In genomic region chr10:132591166-132591971, GRCh38 we compare ENCODE assay signal across 12 cellular contexts. TPM values are rescaled to one million over a fixed set of nuclear protein-coding genes. Genes with fewer than 3 reads are reported as not detected.
DNase-seq lines count a peak whose midpoint lies in the region; ATAC-seq and TF ChIP-seq lines count a peak whose summit lies in the region.
"Had no signal": no experiment of that assay in that cellular context is flagged by ENCODE, and none has a peak within 500 bp of the region (broad histone marks: within the 10 kb centered on the region; RNA-seq: fewer than 3 reads in every experiment).

No MANE protein-coding gene starts in this region.

- H3K4me3 ChIP-seq in right lobe of liver, result peak overlapping the region in 2 of 3 donors; percentile 4 to 32
- no peak overlapping the region for H3K4me3 ChIP-seq in urinary bladder (ENCODE audit: low read depth, low read length)
- H3K4me3 ChIP-seq: BLaER1, spleen had no signal

- peaks cover 81% of the 10 kb centered on the region for H3K4me1 Mint-ChIP-seq in activated naive CD4-positive, alpha-beta T cell treated with anti-CD3 and anti-CD28 coated beads for 36 hours (ENCODE audit: low read depth)
- H3K4me1 Mint-ChIP-seq in CD4-positive, alpha-beta T cell (ENCODE audit: low read depth), result peaks cover 87% of the 10 kb centered on the region
- H3K4me1 Mint-ChIP-seq in activated CD4-positive, alpha-beta T cell treated with anti-CD3 and anti-CD28 coated beads for 36 hours, result peaks cover 70% of the 10 kb centered on the region

- 58% methylated on average over 15 of the region's 22 CpGs for WGBS in right lobe of liver (ENCODE audit: insufficient coverage, low coverage, low lambda C conversion rate, missing lambda C conversion rate)
- WGBS in urinary bladder, result 71% methylated on average over 22 of the region's 22 CpGs

- ATAC-seq in right lobe of liver, result peak; percentile 80 to 84 (median 83)
- no peak for ATAC-seq in CD4-positive, alpha-beta T cell (ENCODE audit: poor library complexity)
- no peak for ATAC-seq in activated CD4-positive, alpha-beta T cell treated with anti-CD3 and anti-CD28 coated beads for 36 hours
- ATAC-seq: activated CD4-positive, CD25-positive, alpha-beta regulatory T cell treated with anti-CD3 and anti-CD28 coated beads, Interleukin-2, amount 50 U/mL, for 24 hours had no signal

- H3K27me3 ChIP-seq in right lobe of liver, result no peaks in the 10 kb centered on the region
- H3K27me3 ChIP-seq in CD4-positive, alpha-beta T cell (ENCODE audit: control insufficient read depth, insufficient read depth, low read length), result no peaks in the 10 kb centered on the region
- H3K27me3 ChIP-seq: BLaER1, spleen had no signal

- intact Hi-C loops in activated naive CD4-positive, alpha-beta T cell treated with anti-CD3 and anti-CD28 coated beads for 36 hours (cut with micrococcal nuclease), result no loop called here
- intact Hi-C loops in right lobe of liver (cut with DNase I), result no loop called here
- intact Hi-C loops in CD4-positive, alpha-beta T cell (cut with DNase I, micrococcal nuclease), result no loop called here
- intact Hi-C loops in activated CD4-positive, alpha-beta T cell treated with anti-CD3 and anti-CD28 coated beads for 36 hours (cut with DNase I, micrococcal nuclease), result no loop called here

- H3K9me3 ChIP-seq in right lobe of liver, result no peaks in the 10 kb centered on the region
- no peaks in the 10 kb centered on the region for H3K9me3 ChIP-seq in CD4-positive, alpha-beta T cell (ENCODE audit: control insufficient read depth, low read length)
- H3K9me3 ChIP-seq: BLaER1, spleen had no signal

- no peak for TF ChIP-seq CTCF in right lobe of liver (IDR thresholded peaks at IDR 0.05)
- TF ChIP-seq CTCF in CD4-positive, alpha-beta T cell (IDR thresholded peaks at IDR 0.05), result no peak

- H3K36me3 ChIP-seq in right lobe of liver, result no peaks in the 10 kb centered on the region
- H3K36me3 ChIP-seq in urinary bladder (ENCODE audit: insufficient read depth), result no peaks in the 10 kb centered on the region
- H3K36me3 ChIP-seq: BLaER1, spleen had no signal

- H3K27me3 Mint-ChIP-seq in activated naive CD4-positive, alpha-beta T cell treated with anti-CD3 and anti-CD28 coated beads for 36 hours (ENCODE audit: low read depth), result no peaks in the 10 kb centered on the region
- no peaks in the 10 kb centered on the region for H3K27me3 Mint-ChIP-seq in CD4-positive, alpha-beta T cell
- no peaks in the 10 kb centered on the region for H3K27me3 Mint-ChIP-seq in activated CD4-positive, alpha-beta T cell treated with anti-CD3 and anti-CD28 coated beads for 36 hours

- H3K27ac Mint-ChIP-seq in activated naive CD4-positive, alpha-beta T cell treated with anti-CD3 and anti-CD28 coated beads for 36 hours, result peak overlapping the region; percentile 37
- no peak overlapping the region for H3K27ac Mint-ChIP-seq in CD4-positive, alpha-beta T cell
- no peak overlapping the region for H3K27ac Mint-ChIP-seq in activated CD4-positive, alpha-beta T cell treated with anti-CD3 and anti-CD28 coated beads for 36 hours

- CTCF ChIA-PET in activated naive CD4-positive, alpha-beta T cell treated with anti-CD3 and anti-CD28 coated beads for 36 hours (lab: Charles Lee), result interaction anchor here (0.7 kb wide), 1 partner anchor 63 kb away, joined by 3 read pairs; no protein-coding TSS in a partner anchor
- CTCF ChIA-PET in CD4-positive, alpha-beta T cell (lab: Charles Lee), result no interaction called here
- CTCF ChIA-PET in activated CD4-positive, alpha-beta T cell treated with anti-CD3 and anti-CD28 coated beads for 36 hours (lab: Charles Lee), result no interaction called here

- H3K4me1 ChIP-seq in right lobe of liver (peaks cover 0 to 46% (median 20%) of the 10 kb centered on the region in 4 donors), urinary bladder (ENCODE audit: insufficient read depth) (peaks cover 5% of the 10 kb centered on the region)

- POLR2A ChIA-PET in CD4-positive, alpha-beta T cell (lab: Charles Lee), result no interaction called here
- POLR2A ChIA-PET in activated CD4-positive, alpha-beta T cell treated with anti-CD3 and anti-CD28 coated beads for 36 hours (lab: Charles Lee), result no interaction called here

- H3K9me3 Mint-ChIP-seq in activated naive CD4-positive, alpha-beta T cell treated with anti-CD3 and anti-CD28 coated beads for 36 hours, result no peaks in the 10 kb centered on the region
- H3K9me3 Mint-ChIP-seq in CD4-positive, alpha-beta T cell, result no peaks in the 10 kb centered on the region
- H3K9me3 Mint-ChIP-seq in activated CD4-positive, alpha-beta T cell treated with anti-CD3 and anti-CD28 coated beads for 36 hours (ENCODE audit: low read depth), result no peaks in the 10 kb centered on the region

- no peak for DNase-seq in activated naive CD4-positive, alpha-beta T cell treated with anti-CD3 and anti-CD28 coated beads for 36 hours
- DNase-seq in activated naive CD4-positive, alpha-beta T cell (lab: John Stamatoyannopoulos, UW), result no peak
- DNase-seq in dermis blood vessel endothelial cell (peak; percentile 56), right lobe of liver (peak; percentile 75 to 86 (median 84)), NCI-H187 (lab: John Stamatoyannopoulos, UW) (no peak)
- no peak for DNase-seq in CD4-positive, alpha-beta T cell
- DNase-seq in activated CD4-positive, alpha-beta T cell treated with anti-CD3 and anti-CD28 coated beads for 36 hours, result no peak
- DNase-seq: effector memory CD4-positive, alpha-beta T cell; spleen had no signal

- H3K4me3 Mint-ChIP-seq in activated naive CD4-positive, alpha-beta T cell treated with anti-CD3 and anti-CD28 coated beads for 36 hours, result no peak overlapping the region
- H3K4me3 Mint-ChIP-seq in CD4-positive, alpha-beta T cell, result no peak overlapping the region
- H3K4me3 Mint-ChIP-seq in activated CD4-positive, alpha-beta T cell treated with anti-CD3 and anti-CD28 coated beads for 36 hours, result no peak overlapping the region

- no peak for TF ChIP-seq POLR2A in right lobe of liver (IDR thresholded peaks at IDR 0.05)

- no peaks in the 10 kb centered on the region for H3K36me3 Mint-ChIP-seq in activated naive CD4-positive, alpha-beta T cell treated with anti-CD3 and anti-CD28 coated beads for 36 hours (ENCODE audit: low read depth)
- no peaks in the 10 kb centered on the region for H3K36me3 Mint-ChIP-seq in CD4-positive, alpha-beta T cell (ENCODE audit: low read depth)
- peaks cover 5% of the 10 kb centered on the region for H3K36me3 Mint-ChIP-seq in activated CD4-positive, alpha-beta T cell treated with anti-CD3 and anti-CD28 coated beads for 36 hours (ENCODE audit: low read depth)

- peak overlapping the region; percentile 73 to 93 (median 92) for H3K27ac ChIP-seq in right lobe of liver
- H3K27ac ChIP-seq in urinary bladder (ENCODE audit: low read depth), result peak overlapping the region; percentile 13
- H3K27ac ChIP-seq in CD4-positive, alpha-beta T cell (ENCODE audit: low read depth, low read length), result no peak overlapping the region

RNA-seq across cellular contexts. Expression of gene INPP5A, which starts 53.8 kb away (rescaled TPM):
- total RNA-seq in activated naive CD4-positive, alpha-beta T cell treated with anti-CD3 and anti-CD28 coated beads for 36 hours, result 10 to 100 TPM; 17.3 to 19.5 TPM
- total RNA-seq in dermis blood vessel endothelial cell, result 24.1 and 32.8 TPM in 2 replicates
- total RNA-seq in right lobe of liver, result 10 to 100 TPM; 12.5 to 24.6 (median 16.9) TPM
- total RNA-seq in urinary bladder, result 61.0 TPM
- polyA plus RNA-seq in urinary bladder, result 66.2 TPM
- total RNA-seq in CD4-positive, alpha-beta T cell, result 10 to 100 TPM; 22.0 to 24.8 TPM
- 1 to 10 TPM; 8.1 to 9.3 TPM for total RNA-seq in activated CD4-positive, alpha-beta T cell treated with anti-CD3 and anti-CD28 coated beads for 36 hours

Comparison
In these comparisons a context has a peak if more than half of its experiments do, and no peak if none do; other contexts are left out.
1. DNase-seq: peak in dermis blood vessel endothelial cell (single experiment) and right lobe of liver (3 of 3); none in activated naive CD4-positive, alpha-beta T cell treated with anti-CD3 and anti-CD28 coated beads for 36 hours (single experiment), activated naive CD4-positive, alpha-beta T cell (0 of 4), NCI-H187 (0 of 2), CD4-positive, alpha-beta T cell (0 of 10) and activated CD4-positive, alpha-beta T cell treated with anti-CD3 and anti-CD28 coated beads for 36 hours (single experiment).
2. ATAC-seq: peak in right lobe of liver (4 of 4); none in CD4-positive, alpha-beta T cell (single experiment) and activated CD4-positive, alpha-beta T cell treated with anti-CD3 and anti-CD28 coated beads for 36 hours (single experiment).